Comparison of ENCODE assay signal across 16 cellular contexts in genomic region chr20:62259294-62259565, GRCh38. TPM values are rescaled to one million over a fixed set of nuclear protein-coding genes. Genes with fewer than 3 reads are reported as not detected.
A peak's percentile ranks its signal among the peaks of the same experiment; 100 is the strongest.
DNase-seq lines count a peak whose midpoint lies in the region; ATAC-seq and TF ChIP-seq lines count a peak whose summit lies in the region.
"Had no signal": no experiment of that assay in that cellular context is flagged by ENCODE, and none has a peak within 500 bp of the region (broad histone marks: within the 10 kb centered on the region; RNA-seq: fewer than 3 reads in every experiment).

No MANE protein-coding gene starts in this region.

- no peak overlapping the region for H2BK120ac ChIP-seq in neuronal stem cell (ENCODE audit: low read depth, low read length)

- no peak overlapping the region for H2AFZ ChIP-seq in neuronal stem cell (ENCODE audit: low read length)

- H3K4me1 ChIP-seq in neuronal stem cell (ENCODE audit: control insufficient read depth in 2 of 2, insufficient read depth in 1 of 2, low read depth in 1 of 2, low read length in 2 of 2) (peaks cover 0 to 2% of the 10 kb centered on the region in 2 donors), skeletal muscle tissue (ENCODE audit: control insufficient read depth in 3 of 3, insufficient read depth in 3 of 3, low read length in 3 of 3) (peaks cover 16 to 29% (median 16%) of the 10 kb centered on the region in 3 donors), BE2C (peaks cover under 1% of the 10 kb centered on the region; the same call in 1 of the 2 replicates)
- H3K4me1 ChIP-seq: Caco-2 had no signal

- H4K91ac ChIP-seq in neuronal stem cell (ENCODE audit: low read depth, low read length, poor library complexity) = no peak overlapping the region

- peaks cover 13% of the 10 kb centered on the region for H3K36me3 Mint-ChIP-seq in chondrocyte (ENCODE audit: low read depth)
- H3K36me3 Mint-ChIP-seq in activated T-helper 1 cell treated with anti-CD3 and anti-CD28 coated beads, Interleukin-12 subunit alpha, Interleukin-12 subunit beta, Interleukin-2, Interleukin-4 antibody, amounts not matched to agents 30 ng/mL and 10 ng/mL and 1 ng/mL, durations not matched to agents 14 hours and 24 hours and 36 hours (ENCODE audit: low read depth) = peaks cover 2% of the 10 kb centered on the region
- H3K36me3 Mint-ChIP-seq in activated CD4-positive, alpha-beta T cell treated with anti-CD3 and anti-CD28 coated beads for 36 hours (ENCODE audit: low read depth) = peaks cover 8% of the 10 kb centered on the region

- H3K9me3 ChIP-seq in neuronal stem cell (replicated peaks in 1 of 2; ENCODE audit: control insufficient read depth in 2 of 2, insufficient read depth in 1 of 2, low read depth in 1 of 2, low read length in 2 of 2) (peaks cover 2 to 3% of the 10 kb centered on the region in 2 donors), skeletal muscle tissue (ENCODE audit: control insufficient read depth in 3 of 3, low read length in 3 of 3) (no peaks in the 10 kb centered on the region), BE2C (no peaks in the 10 kb centered on the region)
- H3K9me3 ChIP-seq: Caco-2 had no signal

- no peak overlapping the region for H2AK5ac ChIP-seq in neuronal stem cell (ENCODE audit: low read depth, low read length)

- H2BK12ac ChIP-seq in neuronal stem cell (ENCODE audit: low read length) = no peak overlapping the region

- no peak overlapping the region for H3K14ac ChIP-seq in neuronal stem cell (ENCODE audit: low read length)

- H3K18ac ChIP-seq in neuronal stem cell (ENCODE audit: low read length) = no peak overlapping the region

- peaks cover 13% of the 10 kb centered on the region for H3K4me1 Mint-ChIP-seq in chondrocyte (ENCODE audit: low read depth)
- H3K4me1 Mint-ChIP-seq in activated T-helper 1 cell treated with anti-CD3 and anti-CD28 coated beads, Interleukin-12 subunit alpha, Interleukin-12 subunit beta, Interleukin-2, Interleukin-4 antibody, amounts not matched to agents 30 ng/mL and 10 ng/mL and 1 ng/mL, durations not matched to agents 14 hours and 24 hours and 36 hours (ENCODE audit: low read depth) = no peaks in the 10 kb centered on the region
- H3K4me1 Mint-ChIP-seq in activated CD4-positive, alpha-beta T cell treated with anti-CD3 and anti-CD28 coated beads for 36 hours = no peaks in the 10 kb centered on the region

- peak overlapping the region; percentile 49 for H3K27ac Mint-ChIP-seq in chondrocyte (ENCODE audit: unreplicated experiment)
- no peak overlapping the region for H3K27ac Mint-ChIP-seq in activated T-helper 1 cell treated with anti-CD3 and anti-CD28 coated beads, Interleukin-12 subunit alpha, Interleukin-12 subunit beta, Interleukin-2, Interleukin-4 antibody, amounts not matched to agents 30 ng/mL and 10 ng/mL and 1 ng/mL, durations not matched to agents 14 hours and 24 hours and 36 hours
- H3K27ac Mint-ChIP-seq in activated CD4-positive, alpha-beta T cell treated with anti-CD3 and anti-CD28 coated beads for 36 hours = no peak overlapping the region
- H3K27ac Mint-ChIP-seq: CD4-positive, alpha-beta T cell had no signal

- H3K9ac ChIP-seq in neuronal stem cell (ENCODE audit: low read depth, low read length, poor library complexity) = no peak overlapping the region
- H3K9ac ChIP-seq in skeletal muscle tissue (ENCODE audit: low read depth in 1 of 3, low read length in 3 of 3) = peak overlapping the region in 2 of 3 donors; percentile 4 to 55

- no peak for ATAC-seq in activated CD4-positive, alpha-beta T cell treated with anti-CD3 and anti-CD28 coated beads for 36 hours

- CTCF ChIA-PET in RWPE1 (lab: Yijun Ruan, JAX) = no interaction called here
- CTCF ChIA-PET in activated CD4-positive, alpha-beta T cell treated with anti-CD3 and anti-CD28 coated beads for 36 hours (lab: Charles Lee) = no interaction called here

- peaks cover 3% of the 10 kb centered on the region for H3K79me1 ChIP-seq in neuronal stem cell (ENCODE audit: low read depth, low read length)

- intact Hi-C loops in activated T-helper 1 cell treated with anti-CD3 and anti-CD28 coated beads, Interleukin-12 subunit alpha, Interleukin-12 subunit beta, Interleukin-2, Interleukin-4 antibody, amounts not matched to agents 30 ng/mL and 10 ng/mL and 1 ng/mL, durations not matched to agents 14 hours and 24 hours and 36 hours (cut with micrococcal nuclease) = no loop called here
- intact Hi-C loops in activated CD4-positive, alpha-beta T cell treated with anti-CD3 and anti-CD28 coated beads for 36 hours (cut with DNase I, micrococcal nuclease) = no loop called here

- no peak overlapping the region for H2BK15ac ChIP-seq in neuronal stem cell (ENCODE audit: low read length)

- peak overlapping the region; percentile 8; the same call in 1 of the 2 replicates for H3K27ac ChIP-seq in RWPE1
- no peak overlapping the region for H3K27ac ChIP-seq in neuronal stem cell (replicated peaks; ENCODE audit: low read length)
- peak overlapping the region; percentile 57 for H3K27ac ChIP-seq in skeletal muscle tissue (ENCODE audit: low read depth, low read length)
- H3K27ac ChIP-seq: C4-2B had no signal

- H3K4me3 ChIP-seq in neuronal stem cell (ENCODE audit: low read length in 2 of 2) (no peak overlapping the region), skeletal muscle tissue (ENCODE audit: low read length in 3 of 3) (no peak overlapping the region), BE2C (ENCODE audit: low read depth, low read length) (no peak overlapping the region)

- DNase-seq in RWPE1 (ENCODE audit: low spot score) (no peak), chondrocyte (ENCODE audit: low spot score) (no peak), neuronal stem cell (ENCODE audit: low spot score) (no peak), BE2C (no peak)
- no peak for DNase-seq in activated T-helper 1 cell treated with anti-CD3 and anti-CD28 coated beads, Interleukin-12 subunit alpha, Interleukin-12 subunit beta, Interleukin-2, Interleukin-4 antibody, amounts not matched to agents 30 ng/mL and 10 ng/mL and 1 ng/mL, durations not matched to agents 14 hours and 24 hours and 36 hours (ENCODE audit: low spot score)
- DNase-seq in stimulated activated CD4-positive, alpha-beta T cell treated with anti-CD3 and anti-CD28 coated beads, Interleukin-2, amount 100 ng/mL, for 24 hours = no peak
- DNase-seq in activated CD4-positive, alpha-beta T cell treated with anti-CD3 and anti-CD28 coated beads for 36 hours = no peak
- DNase-seq: ACHN; Caco-2; CD4-positive, alpha-beta T cell; GDM1; H9 had no signal

- H3K9me3 Mint-ChIP-seq in chondrocyte (ENCODE audit: low read depth) = no peaks in the 10 kb centered on the region
- H3K9me3 Mint-ChIP-seq in activated T-helper 1 cell treated with anti-CD3 and anti-CD28 coated beads, Interleukin-12 subunit alpha, Interleukin-12 subunit beta, Interleukin-2, Interleukin-4 antibody, amounts not matched to agents 30 ng/mL and 10 ng/mL and 1 ng/mL, durations not matched to agents 14 hours and 24 hours and 36 hours = no peaks in the 10 kb centered on the region
- H3K9me3 Mint-ChIP-seq in activated CD4-positive, alpha-beta T cell treated with anti-CD3 and anti-CD28 coated beads for 36 hours (ENCODE audit: low read depth) = no peaks in the 10 kb centered on the region
- H3K9me3 Mint-ChIP-seq: CD4-positive, alpha-beta T cell; H9 had no signal

- H3K4me3 Mint-ChIP-seq in chondrocyte (ENCODE audit: unreplicated experiment) = no peak overlapping the region
- H3K4me3 Mint-ChIP-seq in activated T-helper 1 cell treated with anti-CD3 and anti-CD28 coated beads, Interleukin-12 subunit alpha, Interleukin-12 subunit beta, Interleukin-2, Interleukin-4 antibody, amounts not matched to agents 30 ng/mL and 10 ng/mL and 1 ng/mL, durations not matched to agents 14 hours and 24 hours and 36 hours = no peak overlapping the region
- no peak overlapping the region for H3K4me3 Mint-ChIP-seq in activated CD4-positive, alpha-beta T cell treated with anti-CD3 and anti-CD28 coated beads for 36 hours
- H3K4me3 Mint-ChIP-seq: CD4-positive, alpha-beta T cell; H9 had no signal

- H4K8ac ChIP-seq in neuronal stem cell (ENCODE audit: low read depth, low read length) = no peak overlapping the region

- H3K27me3 Mint-ChIP-seq in chondrocyte (ENCODE audit: low read depth) = no peaks in the 10 kb centered on the region
- no peaks in the 10 kb centered on the region for H3K27me3 Mint-ChIP-seq in activated T-helper 1 cell treated with anti-CD3 and anti-CD28 coated beads, Interleukin-12 subunit alpha, Interleukin-12 subunit beta, Interleukin-2, Interleukin-4 antibody, amounts not matched to agents 30 ng/mL and 10 ng/mL and 1 ng/mL, durations not matched to agents 14 hours and 24 hours and 36 hours (ENCODE audit: insufficient read depth)
- no peaks in the 10 kb centered on the region for H3K27me3 Mint-ChIP-seq in activated CD4-positive, alpha-beta T cell treated with anti-CD3 and anti-CD28 coated beads for 36 hours
- H3K27me3 Mint-ChIP-seq: CD4-positive, alpha-beta T cell had no signal

- H3K4ac ChIP-seq in neuronal stem cell (ENCODE audit: low read length) = no peak overlapping the region

- WGBS in neuronal stem cell (ENCODE audit: extremely low coverage in 2 of 2, insufficient read length in 2 of 2, insufficient replicate concordance in 1 of 2), 2 donors = no CpG with 5 or more reads among the region's 8 CpGs

- no peak overlapping the region for H3K4me2 ChIP-seq in neuronal stem cell (ENCODE audit: insufficient read depth, low read length, poor library complexity, severe bottlenecking)

- H3K27me3 ChIP-seq in neuronal stem cell (ENCODE audit: control insufficient read depth in 3 of 3, insufficient read depth in 3 of 3, low read depth in 1 of 3, low read length in 3 of 3) (no peaks in the 10 kb centered on the region), skeletal muscle tissue (ENCODE audit: control insufficient read depth in 3 of 3, insufficient read depth in 3 of 3, low read length in 3 of 3) (no peaks in the 10 kb centered on the region), BE2C (no peaks in the 10 kb centered on the region)

- no peak overlapping the region for H2BK5ac ChIP-seq in neuronal stem cell (ENCODE audit: low read length)

- H3K23ac ChIP-seq in neuronal stem cell (ENCODE audit: low read depth, low read length, poor library complexity) = peak overlapping the region; percentile 26

- TF ChIP-seq CTCF in RWPE1 (conservative IDR thresholded peaks at IDR 0.05; ENCODE audit: low read depth) = no peak
- no peak for TF ChIP-seq CTCF in chondrocyte (IDR thresholded peaks at IDR 0.05)
- no peak for TF ChIP-seq CTCF in BE2C (IDR thresholded peaks at IDR 0.05; ENCODE audit: low read depth, low read length)

- peaks cover 35 to 75% of the 10 kb centered on the region in 2 donors for H3K36me3 ChIP-seq in neuronal stem cell (replicated peaks in 1 of 2; ENCODE audit: control insufficient read depth in 2 of 2, insufficient read depth in 2 of 2, low read length in 2 of 2)
- peaks cover 35 to 46% (median 38%) of the 10 kb centered on the region in 3 donors for H3K36me3 ChIP-seq in skeletal muscle tissue (ENCODE audit: control insufficient read depth in 3 of 3, insufficient read depth in 3 of 3, low read length in 3 of 3)
- H3K36me3 ChIP-seq in BE2C = peaks cover 5% of the 10 kb centered on the region

- POLR2A ChIA-PET in RWPE1 (lab: Yijun Ruan, JAX; ENCODE audit: low non-redundant PET) = no interaction called here
- POLR2A ChIA-PET in activated CD4-positive, alpha-beta T cell treated with anti-CD3 and anti-CD28 coated beads for 36 hours (lab: Charles Lee) = no interaction called here

RNA-seq across cellular contexts. Expression of gene OSBPL2, which starts 20.9 kb away (rescaled TPM):
- total RNA-seq in chondrocyte (44.4 to 49.0 TPM (median 48.3 TPM) in 3 replicates), skeletal muscle tissue (26.6 TPM)
- 23.2 TPM for polyA plus RNA-seq in neuronal stem cell (2013, experiment 1 of 2)
- 23.6 TPM for polyA plus RNA-seq in neuronal stem cell (2013, experiment 2 of 2)
- total RNA-seq in activated T-helper 1 cell treated with anti-CD3 and anti-CD28 coated beads, Interleukin-12 subunit alpha, Interleukin-12 subunit beta, Interleukin-2, Interleukin-4 antibody, amounts not matched to agents 30 ng/mL and 10 ng/mL and 1 ng/mL, durations not matched to agents 14 hours and 24 hours and 36 hours = 27.0 and 31.6 TPM in 2 replicates
- 22.4 TPM for polyA plus RNA-seq in BE2C (2012; ENCODE audit: insufficient read depth, insufficient read length, low read depth)
- 10 to 100 TPM; 19.2 to 23.0 TPM for total RNA-seq in activated CD4-positive, alpha-beta T cell treated with anti-CD3 and anti-CD28 coated beads for 36 hours

RNA-seq across cellular contexts. Expression of gene HRH3, which starts 39.2 kb away (rescaled TPM):
- total RNA-seq in chondrocyte (not detected in 3 replicates), skeletal muscle tissue (0.52 TPM)
- polyA plus RNA-seq in neuronal stem cell (2013, experiment 1 of 2) = 1.4 TPM
- 1.4 TPM for polyA plus RNA-seq in neuronal stem cell (2013, experiment 2 of 2)
- not detected in 2 replicates for total RNA-seq in activated T-helper 1 cell treated with anti-CD3 and anti-CD28 coated beads, Interleukin-12 subunit alpha, Interleukin-12 subunit beta, Interleukin-2, Interleukin-4 antibody, amounts not matched to agents 30 ng/mL and 10 ng/mL and 1 ng/mL, durations not matched to agents 14 hours and 24 hours and 36 hours
- polyA plus RNA-seq in BE2C (2012; ENCODE audit: insufficient read depth, insufficient read length, low read depth) = 13.0 TPM
- total RNA-seq in activated CD4-positive, alpha-beta T cell treated with anti-CD3 and anti-CD28 coated beads for 36 hours = not detected
- total RNA-seq: Caco-2; CD4-positive, alpha-beta T cell; Daoy had no signal
- polyA plus RNA-seq: BJ had no signal

RNA-seq across cellular contexts. Expression of gene ADRM1, which starts 43.6 kb away (rescaled TPM):
- total RNA-seq in chondrocyte (83.0 to 94.7 TPM (median 87.2 TPM) in 3 replicates), skeletal muscle tissue (41.8 TPM)
- 69.1 TPM for polyA plus RNA-seq in neuronal stem cell (2013, experiment 1 of 2)
- 69.0 TPM for polyA plus RNA-seq in neuronal stem cell (2013, experiment 2 of 2)
- total RNA-seq in activated T-helper 1 cell treated with anti-CD3 and anti-CD28 coated beads, Interleukin-12 subunit alpha, Interleukin-12 subunit beta, Interleukin-2, Interleukin-4 antibody, amounts not matched to agents 30 ng/mL and 10 ng/mL and 1 ng/mL, durations not matched to agents 14 hours and 24 hours and 36 hours = 181 and 188 TPM in 2 replicates
- polyA plus RNA-seq in BE2C (2012; ENCODE audit: insufficient read depth, insufficient read length, low read depth) = 467 TPM
- total RNA-seq in activated CD4-positive, alpha-beta T cell treated with anti-CD3 and anti-CD28 coated beads for 36 hours = 100 to 1,000 TPM in 1 of 2 experiments, 10 to 100 TPM in 1; 92.8 to 103 TPM
